1 cellular context compared by ENCODE assay signal in the genomic region with DNA sequence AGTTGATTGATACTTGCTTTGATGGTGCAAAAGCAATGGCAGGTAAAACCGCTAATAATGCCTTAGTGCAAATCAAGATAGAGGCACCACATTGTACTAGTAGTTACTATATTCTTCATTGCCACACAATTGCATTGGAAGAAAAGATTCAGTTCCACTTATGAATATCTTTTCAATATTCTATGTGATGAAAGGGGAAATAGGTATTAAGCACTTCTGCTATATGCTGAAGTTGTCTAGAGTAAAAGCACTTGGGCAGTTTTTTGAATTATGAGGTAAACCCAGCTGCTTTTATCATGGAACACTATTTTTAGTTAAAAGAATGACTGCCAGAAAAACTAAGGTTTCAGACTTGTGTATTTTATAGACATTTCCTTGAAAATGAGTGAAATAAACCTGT.
TF ChIP-seq lines count a peak whose summit lies in the region.

No MANE protein-coding gene starts in this region.

TF ChIP-seq in IMR-90, 13 proteins besides CTCF, POLR2A, EP300 and RAD21 (continued from another document):
- TF ChIP-seq CEBPB (IDR thresholded peaks at IDR 0.05; ENCODE audit: low read depth, low read length), result no peak
- TF ChIP-seq MAZ (IDR thresholded peaks at IDR 0.05; ENCODE audit: borderline replicate concordance, low read depth, low read length), result no peak
- TF ChIP-seq RFX5 (IDR thresholded peaks at IDR 0.05; ENCODE audit: low read depth, low read length), result no peak
- no peak for TF ChIP-seq CHD1 (IDR thresholded peaks at IDR 0.05; ENCODE audit: low read depth, low read length)
- TF ChIP-seq, protein P1, sequence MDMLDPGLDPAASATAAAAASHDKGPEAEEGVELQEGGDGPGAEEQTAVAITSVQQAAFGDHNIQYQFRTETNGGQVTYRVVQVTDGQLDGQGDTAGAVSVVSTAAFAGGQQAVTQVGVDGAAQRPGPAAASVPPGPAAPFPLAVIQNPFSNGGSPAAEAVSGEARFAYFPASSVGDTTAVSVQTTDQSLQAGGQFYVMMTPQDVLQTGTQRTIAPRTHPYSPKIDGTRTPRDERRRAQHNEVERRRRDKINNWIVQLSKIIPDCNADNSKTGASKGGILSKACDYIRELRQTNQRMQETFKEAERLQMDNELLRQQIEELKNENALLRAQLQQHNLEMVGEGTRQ (IDR thresholded peaks at IDR 0.05; ENCODE audit: low read depth, low read length), result no peak
- TF ChIP-seq BHLHE40 (IDR thresholded peaks at IDR 0.05; ENCODE audit: low read depth, low read length), result no peak
- no peak for TF ChIP-seq FOS (IDR thresholded peaks at IDR 0.05; ENCODE audit: low read depth, low read length)
- TF ChIP-seq MAFK (IDR thresholded peaks at IDR 0.05; ENCODE audit: low read depth, low read length), result no peak
- TF ChIP-seq, protein P2, sequence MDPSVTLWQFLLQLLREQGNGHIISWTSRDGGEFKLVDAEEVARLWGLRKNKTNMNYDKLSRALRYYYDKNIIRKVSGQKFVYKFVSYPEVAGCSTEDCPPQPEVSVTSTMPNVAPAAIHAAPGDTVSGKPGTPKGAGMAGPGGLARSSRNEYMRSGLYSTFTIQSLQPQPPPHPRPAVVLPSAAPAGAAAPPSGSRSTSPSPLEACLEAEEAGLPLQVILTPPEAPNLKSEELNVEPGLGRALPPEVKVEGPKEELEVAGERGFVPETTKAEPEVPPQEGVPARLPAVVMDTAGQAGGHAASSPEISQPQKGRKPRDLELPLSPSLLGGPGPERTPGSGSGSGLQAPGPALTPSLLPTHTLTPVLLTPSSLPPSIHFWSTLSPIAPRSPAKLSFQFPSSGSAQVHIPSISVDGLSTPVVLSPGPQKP (IDR thresholded peaks at IDR 0.05; ENCODE audit: borderline replicate concordance, low read depth, low read length), result no peak
